8 cellular contexts compared by ENCODE assay signal in genomic region chrX:106612403-106612789, GRCh38. TPM values are rescaled to one million over a fixed set of nuclear protein-coding genes. Genes with fewer than 3 reads are reported as not detected.
DNase-seq lines count a peak whose midpoint lies in the region; ATAC-seq and TF ChIP-seq lines count a peak whose summit lies in the region.

No MANE protein-coding gene starts in this region.

- no peaks in the 10 kb centered on the region for H3K9me3 Mint-ChIP-seq in dendritic cell treated with granulocyte-macrophage colony-stimulating factor and Interleukin-4, amounts not matched to agents 40 ng/mL and 50 ng/mL, for 4 days

- H3K27me3 ChIP-seq in MG63, result no peaks in the 10 kb centered on the region
- peaks cover 0 to 5% of the 10 kb centered on the region in 2 donors for H3K27me3 ChIP-seq in mucosa of rectum (ENCODE audit: control insufficient read depth in 2 of 2, insufficient read depth in 2 of 2, low read length in 2 of 2)

- peak overlapping the region; percentile 75 for H3K4me3 Mint-ChIP-seq in dendritic cell treated with granulocyte-macrophage colony-stimulating factor and Interleukin-4, amounts not matched to agents 40 ng/mL and 50 ng/mL, for 4 days

- intact Hi-C loops in dendritic cell treated with granulocyte-macrophage colony-stimulating factor and Interleukin-4, amounts not matched to agents 40 ng/mL and 50 ng/mL, for 4 days (cut with micrococcal nuclease), result no loop called here

- H3K4me3 ChIP-seq in MG63 (peak overlapping the region; percentile 61), mucosa of rectum (ENCODE audit: low read length in 2 of 2) (peak overlapping the region; percentile 68 to 71)

- H3K27ac Mint-ChIP-seq in dendritic cell treated with granulocyte-macrophage colony-stimulating factor and Interleukin-4, amounts not matched to agents 40 ng/mL and 50 ng/mL, for 4 days, result no peak overlapping the region

- no peaks in the 10 kb centered on the region for H3K4me1 ChIP-seq in mucosa of rectum (ENCODE audit: control insufficient read depth in 2 of 2, insufficient read depth in 2 of 2, low read length in 2 of 2)

- no peak overlapping the region for H3K9ac ChIP-seq in mucosa of rectum (ENCODE audit: low read depth in 1 of 2, low read length in 2 of 2)

- H3K36me3 Mint-ChIP-seq in dendritic cell treated with granulocyte-macrophage colony-stimulating factor and Interleukin-4, amounts not matched to agents 40 ng/mL and 50 ng/mL, for 4 days (ENCODE audit: low read depth), result no peaks in the 10 kb centered on the region

- CTCF ChIA-PET in HEK293T (lab: Yijun Ruan, JAX), result interaction anchor here (0.6 to 2.2 kb wide), 3 partner anchors 7 to 164 kb away, joined by 3 to 6 read pairs (median 3); no protein-coding TSS in a partner anchor

- DNase-seq in MG63 (no peak), amniotic stem cell (lab: John Stamatoyannopoulos, UW) (no peak), HEK293T (ENCODE audit: extremely low spot score) (no peak)
- no peak for DNase-seq in stimulated activated CD8-positive, alpha-beta memory T cell treated with anti-CD3 and anti-CD28 coated beads, Interleukin-4, amount 100 ng/mL, for 48 hours

- H3K9me3 ChIP-seq in MG63 (no peaks in the 10 kb centered on the region), mucosa of rectum (ENCODE audit: control insufficient read depth in 2 of 2, low read length in 2 of 2) (no peaks in the 10 kb centered on the region)

- peak; percentile 2 for TF ChIP-seq CTCF in GM12873 (IDR thresholded peaks at IDR 0.05; ENCODE audit: insufficient read depth, low read depth, low read length, missing control alignments)

- peaks cover 3% of the 10 kb centered on the region for H3K27me3 Mint-ChIP-seq in dendritic cell treated with granulocyte-macrophage colony-stimulating factor and Interleukin-4, amounts not matched to agents 40 ng/mL and 50 ng/mL, for 4 days

- no peaks in the 10 kb centered on the region for H3K36me3 ChIP-seq in MG63
- H3K36me3 ChIP-seq in mucosa of rectum (ENCODE audit: control insufficient read depth in 2 of 2, insufficient read depth in 2 of 2, low read length in 2 of 2), result no peaks in the 10 kb centered on the region

- ATAC-seq in GM21723 (IDR thresholded peaks at IDR 0.05; ENCODE audit: unreplicated experiment), result peak; percentile 30

- peaks cover 21% of the 10 kb centered on the region for H3K4me1 Mint-ChIP-seq in dendritic cell treated with granulocyte-macrophage colony-stimulating factor and Interleukin-4, amounts not matched to agents 40 ng/mL and 50 ng/mL, for 4 days (ENCODE audit: low read depth)

- no peak overlapping the region for H3K27ac ChIP-seq in mucosa of rectum (ENCODE audit: low read depth in 2 of 2, low read length in 2 of 2)

- POLR2A ChIA-PET in HEK293T (lab: Yijun Ruan, JAX), result interaction anchor here (0.9 to 1.3 kb wide), 3 partner anchors 9 to 1016 kb away, joined by 3 to 4 read pairs (median 3); partner anchors contain the start of gene PRPS1

TF ChIP-seq in HEK293T, 16 proteins besides CTCF, POLR2A, EP300 and RAD21:
- no peak for TF ChIP-seq FOXK2 (IDR thresholded peaks at IDR 0.05)
- no peak for TF ChIP-seq HDGF (IDR thresholded peaks at IDR 0.05; ENCODE audit: borderline replicate concordance)

RNA-seq across cellular contexts. Expression of gene RADX, which starts 0.6 kb away (rescaled TPM):
- 10.1 and 10.5 TPM in 2 replicates for total RNA-seq in MG63 (2014; rRNA removed; shearing (Covaris generic); ENCODE audit: low replicate concordance)
